8 cellular contexts compared by ENCODE assay signal in the genomic region with DNA sequence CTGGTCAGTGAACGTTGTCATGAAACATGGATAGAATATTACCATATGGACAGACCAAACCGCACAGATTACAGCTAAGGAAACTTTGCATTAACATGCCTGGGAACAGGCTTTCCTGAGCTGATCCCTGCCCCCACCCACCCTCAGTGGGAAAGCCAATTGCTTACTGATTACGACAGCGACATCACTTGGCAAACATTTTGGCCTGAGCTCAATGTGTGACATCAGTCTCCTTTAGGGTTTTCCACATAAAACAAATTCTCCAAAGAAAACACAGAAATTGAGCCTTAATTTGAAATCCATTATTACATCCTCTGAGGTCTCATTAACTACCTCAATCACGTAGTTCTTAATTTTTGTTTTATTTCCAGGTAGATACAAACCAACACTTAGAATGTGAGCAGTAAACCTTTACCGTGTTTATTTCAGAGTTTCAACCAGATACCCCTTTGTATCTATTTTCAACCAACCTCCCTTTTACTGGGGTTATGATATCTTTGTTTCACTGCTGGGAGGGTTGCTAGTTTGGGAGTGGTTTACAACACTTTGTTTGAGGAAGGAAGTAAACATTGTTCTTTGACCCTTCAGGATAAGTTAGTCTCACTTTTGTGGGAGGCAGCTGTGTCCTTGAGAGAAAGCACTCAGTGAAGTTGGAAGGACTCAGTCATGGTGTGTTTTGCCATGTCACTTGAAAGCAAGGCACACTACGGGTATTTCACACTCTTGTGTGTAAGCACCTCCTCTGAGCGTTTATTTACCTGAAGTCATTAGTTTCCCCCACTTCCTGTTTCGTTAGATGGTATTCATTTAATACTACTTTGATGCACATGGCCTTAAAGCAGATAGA.
A peak's percentile ranks its signal among the peaks of the same experiment; 100 is the strongest.
DNase-seq lines count a peak whose midpoint lies in the region; ATAC-seq, FAIRE-seq and TF ChIP-seq lines count a peak whose summit lies in the region.

No MANE protein-coding gene starts in this region.

- no peak for TF ChIP-seq CTCF in epithelial cell of esophagus (IDR thresholded peaks at IDR 0.05; ENCODE audit: insufficient read depth, low read depth, low read length, missing control alignments)

- ATAC-seq in GM18502 (IDR thresholded peaks at IDR 0.05; ENCODE audit: poor library complexity, unreplicated experiment): peak; percentile 79
- ATAC-seq in GM21737 (IDR thresholded peaks at IDR 0.05; ENCODE audit: unreplicated experiment): no peak

- no peak overlapping the region for H3K4me3 ChIP-seq in epithelial cell of esophagus (ENCODE audit: low read length)

- no peak for FAIRE-seq in GM19239 (lab: Jason Lieb, UNC)

- peak; percentile 61 for DNase-seq in NCI-H510A treated with DMSO at 0.1 percent for 48 hours (lab: John Stamatoyannopoulos, UW)
- DNase-seq in epithelial cell of esophagus (ENCODE audit: low read depth): peak; percentile 87
- DNase-seq in myocyte (ENCODE audit: low read depth): peak; percentile 48
- DNase-seq in RKO (ENCODE audit: low spot score): no peak
- DNase-seq in GM19239 (ENCODE audit: insufficient read length, low spot score): no peak
- DNase-seq in NCI-H345 treated with DMSO at 0.1 percent for 48 hours (lab: John Stamatoyannopoulos, UW; ENCODE audit: unreplicated experiment): no peak

Comparison
In these comparisons a context has a peak if more than half of its experiments do, and no peak if none do; other contexts are left out.
1. DNase-seq: peak in NCI-H510A treated with DMSO at 0.1 percent for 48 hours (single experiment), epithelial cell of esophagus (single experiment) and myocyte (single experiment); none in RKO (single experiment), GM19239 (single experiment) and NCI-H345 treated with DMSO at 0.1 percent for 48 hours (single experiment).